Comparison of ENCODE assay signal across 8 cellular contexts in the genomic region with DNA sequence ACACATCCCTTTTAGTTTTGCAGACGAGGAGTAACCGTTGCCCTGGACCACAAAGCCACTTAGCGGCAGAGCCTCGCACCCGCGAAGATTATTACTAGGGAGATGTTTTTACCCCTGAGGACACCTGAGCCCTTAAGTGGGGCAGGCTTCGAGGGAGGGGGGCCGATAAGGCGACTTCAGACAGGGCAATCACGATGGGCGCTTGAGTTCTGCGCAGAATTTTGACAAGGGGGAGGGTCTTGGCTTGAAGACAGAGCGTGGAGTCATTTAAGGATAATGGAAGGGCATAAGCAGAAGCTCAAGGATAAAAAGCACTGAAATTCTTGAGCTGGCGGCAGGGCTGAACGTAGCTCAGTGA. TPM values are rescaled to one million over a fixed set of nuclear protein-coding genes. Genes with fewer than 3 reads are reported as not detected.
DNase-seq lines count a peak whose midpoint lies in the region; ATAC-seq, FAIRE-seq and TF ChIP-seq lines count a peak whose summit lies in the region.

No MANE protein-coding gene starts in this region.

- TF ChIP-seq CTCF in OCI-LY7 (conservative IDR thresholded peaks at IDR 0.05; ENCODE audit: low read length) (no peak), brain (conservative IDR thresholded peaks at IDR 0.05) (no peak), keratinocyte (optimal IDR thresholded peaks at IDR 0.05 in 1 of 3, IDR thresholded peaks at IDR 0.05 in 1 of 3, conservative IDR thresholded peaks at IDR 0.05 in 1 of 3; ENCODE audit: extremely low read depth in 1 of 3, insufficient read depth in 2 of 3, low read length in 3 of 3) (no peak)

- H3K4me1 Mint-ChIP-seq in activated CD8-positive, alpha-beta memory T cell treated with anti-CD3 and anti-CD28 coated beads, Interleukin-2, amount 10 ng/mL, durations not matched to agents 7 days and 5 days = peaks cover 42% of the 10 kb centered on the region
- peaks cover 40% of the 10 kb centered on the region for H3K4me1 Mint-ChIP-seq in brain
- H3K4me1 Mint-ChIP-seq in stimulated activated memory B cell treated with anti-CD40 and anti-IgM and Interleukin-4, amounts not matched to agents 10 μg/mL and 1 μg/mL and 100 μg/mL, for 72 hours = peaks cover 12% of the 10 kb centered on the region

- peak overlapping the region; percentile 89 for H3K4me3 Mint-ChIP-seq in activated CD8-positive, alpha-beta memory T cell treated with anti-CD3 and anti-CD28 coated beads, Interleukin-2, amount 10 ng/mL, durations not matched to agents 7 days and 5 days
- peak overlapping the region; percentile 89 to 96 (median 92) for H3K4me3 Mint-ChIP-seq in brain
- peak overlapping the region; percentile 98 for H3K4me3 Mint-ChIP-seq in stimulated activated memory B cell treated with anti-CD40 and anti-IgM and Interleukin-4, amounts not matched to agents 10 μg/mL and 1 μg/mL and 100 μg/mL, for 72 hours

- FAIRE-seq in keratinocyte (lab: Jason Lieb, UNC) = no peak

- H3K27ac Mint-ChIP-seq in activated CD8-positive, alpha-beta memory T cell treated with anti-CD3 and anti-CD28 coated beads, Interleukin-2, amount 10 ng/mL, durations not matched to agents 7 days and 5 days = peak overlapping the region; percentile 96
- peak overlapping the region; percentile 88 to 98 (median 95) for H3K27ac Mint-ChIP-seq in brain
- peak overlapping the region; percentile 59 for H3K27ac Mint-ChIP-seq in stimulated activated memory B cell treated with anti-CD40 and anti-IgM and Interleukin-4, amounts not matched to agents 10 μg/mL and 1 μg/mL and 100 μg/mL, for 72 hours

- intact Hi-C loops in OCI-LY7 (cut with micrococcal nuclease; ENCODE audit: unreplicated experiment) = loop anchor here (1.0 to 5.0 kb wide), 2 partner anchors 102 to 927 kb away; partner anchors contain the start of genes BCKDHB and PHIP

- TSS peak; percentile 98 for BruUV-seq in OCI-LY7 (replicated peaks; lab: Mats Ljungman, UMichigan)

- no peaks in the 10 kb centered on the region for H3K27me3 ChIP-seq in keratinocyte (ENCODE audit: control insufficient read depth, extremely low read depth, insufficient read depth, low read length)

- H3K4me1 ChIP-seq in OCI-LY7 (ENCODE audit: insufficient read depth, low read length, poor library complexity, severe bottlenecking) = peaks cover 29% of the 10 kb centered on the region
- peaks cover 19% of the 10 kb centered on the region for H3K4me1 ChIP-seq in keratinocyte (ENCODE audit: control insufficient read depth, extremely low read depth, insufficient read depth, low read length)

- POLR2A ChIA-PET in OCI-LY7 (lab: Charles Lee) = interaction anchor here (0.7 to 2.2 kb wide), 10 partner anchors 9 to 103 kb away, joined by 3 to 12 read pairs (median 4); partner anchors contain the start of gene BCKDHB

- H3K9me3 ChIP-seq in OCI-LY7 (ENCODE audit: low read length) = no peaks in the 10 kb centered on the region
- no peaks in the 10 kb centered on the region for H3K9me3 ChIP-seq in keratinocyte (ENCODE audit: control insufficient read depth, low read depth, low read length)

- peak; percentile 34 for ATAC-seq in activated CD8-positive, alpha-beta memory T cell treated with anti-CD3 and anti-CD28 coated beads, Interleukin-2, amount 10 ng/mL, durations not matched to agents 7 days and 5 days
- ATAC-seq in HG03135 (IDR thresholded peaks at IDR 0.05; ENCODE audit: unreplicated experiment) = peak; percentile 12
- peak; percentile 21 for ATAC-seq in stimulated activated memory B cell treated with anti-CD40 and anti-IgM and Interleukin-4, amounts not matched to agents 10 μg/mL and 1 μg/mL and 100 μg/mL, for 72 hours

- peak overlapping the region; percentile 76 for H3K9ac ChIP-seq in keratinocyte (ENCODE audit: control insufficient read depth, extremely low read depth, insufficient read depth, low read length)

- H3K9me2 ChIP-seq in OCI-LY7 (ENCODE audit: insufficient read depth, low read length) = no peaks in the 10 kb centered on the region

- peaks cover 1% of the 10 kb centered on the region for H3K9me3 Mint-ChIP-seq in activated CD8-positive, alpha-beta memory T cell treated with anti-CD3 and anti-CD28 coated beads, Interleukin-2, amount 10 ng/mL, durations not matched to agents 7 days and 5 days (ENCODE audit: low read depth)
- no peaks in the 10 kb centered on the region for H3K9me3 Mint-ChIP-seq in brain
- peaks cover under 1% of the 10 kb centered on the region for H3K9me3 Mint-ChIP-seq in stimulated activated memory B cell treated with anti-CD40 and anti-IgM and Interleukin-4, amounts not matched to agents 10 μg/mL and 1 μg/mL and 100 μg/mL, for 72 hours

- peak; percentile 78 for DNase-seq in activated CD8-positive, alpha-beta memory T cell treated with anti-CD3 and anti-CD28 coated beads, Interleukin-2, amount 10 ng/mL, durations not matched to agents 7 days and 5 days
- DNase-seq in activated CD8-positive, alpha-beta memory T cell treated with anti-CD3 and anti-CD28 coated beads for 24 hours = no peak
- no peak for DNase-seq in OCI-LY7 (ENCODE audit: low spot score)
- DNase-seq in keratinocyte (ENCODE audit: low read depth, low spot score) = no peak
- DNase-seq in GM19238 (ENCODE audit: insufficient read length, low spot score) = no peak

- dilution Hi-C loops in keratinocyte (cut with MboI; ENCODE audit: extremely low pct_ligation_motif_present, low sequenced_read_pairs) = no loop called here

- peaks cover 38% of the 10 kb centered on the region for H3K79me2 ChIP-seq in OCI-LY7 (ENCODE audit: insufficient read depth, low read depth, low read length)
- H3K79me2 ChIP-seq in keratinocyte (ENCODE audit: control insufficient read depth, insufficient read depth, low read length) = peaks cover 22% of the 10 kb centered on the region

- peaks cover 22% of the 10 kb centered on the region for H3K36me3 Mint-ChIP-seq in activated CD8-positive, alpha-beta memory T cell treated with anti-CD3 and anti-CD28 coated beads, Interleukin-2, amount 10 ng/mL, durations not matched to agents 7 days and 5 days
- no peaks in the 10 kb centered on the region for H3K36me3 Mint-ChIP-seq in brain
- no peaks in the 10 kb centered on the region for H3K36me3 Mint-ChIP-seq in stimulated activated memory B cell treated with anti-CD40 and anti-IgM and Interleukin-4, amounts not matched to agents 10 μg/mL and 1 μg/mL and 100 μg/mL, for 72 hours

- peaks cover 5% of the 10 kb centered on the region for H3K27me3 Mint-ChIP-seq in activated CD8-positive, alpha-beta memory T cell treated with anti-CD3 and anti-CD28 coated beads, Interleukin-2, amount 10 ng/mL, durations not matched to agents 7 days and 5 days
- H3K27me3 Mint-ChIP-seq in brain = peaks cover 14% of the 10 kb centered on the region
- no peaks in the 10 kb centered on the region for H3K27me3 Mint-ChIP-seq in stimulated activated memory B cell treated with anti-CD40 and anti-IgM and Interleukin-4, amounts not matched to agents 10 μg/mL and 1 μg/mL and 100 μg/mL, for 72 hours

- H3K36me3 ChIP-seq in OCI-LY7 (ENCODE audit: insufficient read depth, low read length) (peaks cover 32% of the 10 kb centered on the region), keratinocyte (ENCODE audit: control insufficient read depth in 2 of 2, extremely low read depth in 1 of 2, insufficient read depth in 2 of 2, low read length in 2 of 2) (no peaks in the 10 kb centered on the region)

- H2AFZ ChIP-seq in OCI-LY7 (ENCODE audit: low read length) (peak overlapping the region; percentile 94), keratinocyte (ENCODE audit: control insufficient read depth, low read length) (peak overlapping the region; percentile 96)

- CTCF ChIA-PET in activated CD8-positive, alpha-beta memory T cell treated with anti-CD3 and anti-CD28 coated beads, Interleukin-2, amount 10 ng/mL, durations not matched to agents 7 days and 5 days (lab: Charles Lee) = interaction anchor here (0.8 to 2.5 kb wide), 3 partner anchors 9 to 57 kb away, joined by 4 to 14 read pairs (median 5); no protein-coding TSS in a partner anchor
- CTCF ChIA-PET in OCI-LY7 (lab: Charles Lee; ENCODE audit: unreplicated experiment) = no interaction called here

- H3K27ac ChIP-seq in OCI-LY7 (ENCODE audit: low read depth, low read length, poor library complexity, severe bottlenecking) (peak overlapping the region; percentile 78), keratinocyte (ENCODE audit: control insufficient read depth, insufficient read depth, low read length) (peak overlapping the region; percentile 69)

- no peaks in the 10 kb centered on the region for H3K9me1 ChIP-seq in keratinocyte (ENCODE audit: control insufficient read depth, extremely low read depth, insufficient read depth, low read length)

- peak overlapping the region; percentile 93 for H3K4me3 ChIP-seq in OCI-LY7 (ENCODE audit: low read depth, low read length, poor library complexity, severe bottlenecking)
- H3K4me3 ChIP-seq in keratinocyte (ENCODE audit: control insufficient read depth in 2 of 3, extremely low read depth in 1 of 3, insufficient read depth in 2 of 3, low read depth in 1 of 3, low read length in 3 of 3) = peak overlapping the region; percentile 63 to 93 (median 91)

- no peaks in the 10 kb centered on the region for H4K20me1 ChIP-seq in OCI-LY7 (ENCODE audit: insufficient read depth, low read length)
- no peaks in the 10 kb centered on the region for H4K20me1 ChIP-seq in keratinocyte (ENCODE audit: control insufficient read depth, extremely low read depth, insufficient read depth, low read length)

- H3K4me2 ChIP-seq in OCI-LY7 (ENCODE audit: low read length) = peak overlapping the region; percentile 91
- H3K4me2 ChIP-seq in keratinocyte (ENCODE audit: control insufficient read depth, extremely low read depth, insufficient read depth, low read depth, low read length) = peak overlapping the region; percentile 96

RNA-seq across cellular contexts. Expression of gene TTK, which starts 0.6 kb away (rescaled TPM):
- total RNA-seq in activated CD8-positive, alpha-beta memory T cell treated with anti-CD3 and anti-CD28 coated beads, Interleukin-2, amount 10 ng/mL, durations not matched to agents 7 days and 5 days = 10 to 100 TPM; 36.7 to 40.1 TPM
- 43.2 and 49.5 TPM in 2 replicates for total RNA-seq in OCI-LY7 (2014; rRNA removed; shearing (Covaris generic))
- total RNA-seq in OCI-LY7 (2022) = 46.0 and 51.9 TPM in 2 replicates
- 12.8 TPM for polyA plus RNA-seq in brain (ENCODE audit: insufficient read depth, low read depth, low replicate concordance)
- polyA plus RNA-seq in keratinocyte = 2.0 to 15.3 TPM (median 7.9 TPM) in 3 replicates
- polyA plus RNA-seq in keratinocyte (2011; ENCODE audit: low read depth) = not detected
- 2.0 and 4.9 TPM in 2 replicates for polyA plus RNA-seq in keratinocyte (2011; cell fraction: cytosol; rRNA removed)
- polyA plus RNA-seq in keratinocyte (2011; cell fraction: nucleus; rRNA removed) = 3.2 and 3.6 TPM in 2 replicates
- 0.14 and 6.4 TPM in 2 replicates for polyA plus RNA-seq in keratinocyte (2012; ENCODE audit: low replicate concordance)
- polyA minus RNA-seq in keratinocyte = 0.92 to 12.1 TPM (median 2.1 TPM) in 3 replicates
- polyA minus RNA-seq in keratinocyte (2011; cell fraction: cytosol; rRNA and poly(A)+ RNA removed) = 4.2 TPM
- polyA minus RNA-seq in keratinocyte (2011; cell fraction: nucleus; rRNA and poly(A)+ RNA removed) = 1.8 and 3.5 TPM in 2 replicates

RNA-seq across cellular contexts. Expression of gene ELOVL4, which starts 56.5 kb away (rescaled TPM):
- total RNA-seq in activated CD8-positive, alpha-beta memory T cell treated with anti-CD3 and anti-CD28 coated beads, Interleukin-2, amount 10 ng/mL, durations not matched to agents 7 days and 5 days = 1 to 10 TPM; 1.6 to 2.1 TPM
- total RNA-seq in OCI-LY7 (2014; rRNA removed; shearing (Covaris generic)) = not detected in 2 replicates
- not detected in 2 replicates for total RNA-seq in OCI-LY7 (2022)
- polyA plus RNA-seq in brain (ENCODE audit: insufficient read depth, low read depth, low replicate concordance) (9.4 TPM), keratinocyte (2.9 to 6.1 TPM (median 4.8 TPM) in 3 replicates)
- 78.5 TPM for polyA plus RNA-seq in keratinocyte (2011; ENCODE audit: low read depth)
- 1.9 and 3.4 TPM in 2 replicates for polyA plus RNA-seq in keratinocyte (2011; cell fraction: cytosol; rRNA removed)
- polyA plus RNA-seq in keratinocyte (2011; cell fraction: nucleus; rRNA removed) = 5.4 and 8.2 TPM in 2 replicates
- 7.6 and 73.6 TPM in 2 replicates for polyA plus RNA-seq in keratinocyte (2012; ENCODE audit: low replicate concordance)
- 1.5 to 5.1 TPM (median 3.5 TPM) in 3 replicates for polyA minus RNA-seq in keratinocyte
- polyA minus RNA-seq in keratinocyte (2011; cell fraction: cytosol; rRNA and poly(A)+ RNA removed) = 4.0 TPM
- 6.9 and 9.5 TPM in 2 replicates for polyA minus RNA-seq in keratinocyte (2011; cell fraction: nucleus; rRNA and poly(A)+ RNA removed)
